1 cellular context compared by ENCODE assay signal in the genomic region with DNA sequence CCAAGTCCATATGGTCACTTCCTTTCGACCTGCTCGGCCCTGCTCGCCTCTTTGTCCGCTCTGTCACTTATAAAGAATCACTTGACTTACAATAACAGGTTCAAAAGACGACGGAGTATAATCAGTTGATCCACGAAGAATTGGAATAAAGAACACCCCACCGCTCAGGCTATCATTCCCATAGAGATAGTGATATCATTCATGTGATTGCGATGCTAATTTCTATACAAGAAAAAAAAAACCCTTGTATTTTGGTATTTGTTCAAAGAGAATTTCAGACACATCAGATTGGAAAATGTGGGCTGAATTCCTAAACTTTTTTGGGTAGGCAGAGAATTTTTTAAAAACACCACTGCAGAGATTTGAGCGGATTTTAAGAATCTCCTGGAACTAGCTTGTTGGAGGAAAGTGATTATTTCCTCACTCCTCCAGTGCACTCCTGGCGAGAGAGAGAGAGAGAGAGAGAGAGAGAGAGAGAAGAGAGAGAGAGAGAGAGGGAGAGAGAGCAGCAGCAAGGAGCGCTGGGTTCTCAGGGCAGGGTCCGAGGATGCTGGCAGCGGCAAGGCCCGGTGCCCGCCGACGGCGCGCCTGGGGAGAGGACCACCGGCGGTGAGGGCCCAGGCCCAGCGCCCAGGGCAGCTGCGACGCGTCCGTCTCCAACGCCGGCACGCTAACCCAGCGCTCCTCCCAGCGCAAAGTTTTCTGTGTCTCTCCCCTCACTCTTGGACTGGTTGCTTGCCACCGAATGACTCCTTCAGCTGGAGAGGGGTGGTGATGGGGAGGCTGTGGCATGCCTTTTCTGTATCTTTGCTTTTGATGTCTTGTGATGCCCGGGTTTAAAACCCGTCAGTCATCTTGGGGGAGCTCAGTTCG.
TF ChIP-seq lines count a peak whose summit lies in the region.

No MANE protein-coding gene starts in this region.

TF ChIP-seq in SK-N-SH treated with all-trans-retinoic acid at 6 μM for 48 hours, 23 proteins besides CTCF, POLR2A, EP300 and RAD21 (continued from another document):
- TF ChIP-seq, protein P1, sequence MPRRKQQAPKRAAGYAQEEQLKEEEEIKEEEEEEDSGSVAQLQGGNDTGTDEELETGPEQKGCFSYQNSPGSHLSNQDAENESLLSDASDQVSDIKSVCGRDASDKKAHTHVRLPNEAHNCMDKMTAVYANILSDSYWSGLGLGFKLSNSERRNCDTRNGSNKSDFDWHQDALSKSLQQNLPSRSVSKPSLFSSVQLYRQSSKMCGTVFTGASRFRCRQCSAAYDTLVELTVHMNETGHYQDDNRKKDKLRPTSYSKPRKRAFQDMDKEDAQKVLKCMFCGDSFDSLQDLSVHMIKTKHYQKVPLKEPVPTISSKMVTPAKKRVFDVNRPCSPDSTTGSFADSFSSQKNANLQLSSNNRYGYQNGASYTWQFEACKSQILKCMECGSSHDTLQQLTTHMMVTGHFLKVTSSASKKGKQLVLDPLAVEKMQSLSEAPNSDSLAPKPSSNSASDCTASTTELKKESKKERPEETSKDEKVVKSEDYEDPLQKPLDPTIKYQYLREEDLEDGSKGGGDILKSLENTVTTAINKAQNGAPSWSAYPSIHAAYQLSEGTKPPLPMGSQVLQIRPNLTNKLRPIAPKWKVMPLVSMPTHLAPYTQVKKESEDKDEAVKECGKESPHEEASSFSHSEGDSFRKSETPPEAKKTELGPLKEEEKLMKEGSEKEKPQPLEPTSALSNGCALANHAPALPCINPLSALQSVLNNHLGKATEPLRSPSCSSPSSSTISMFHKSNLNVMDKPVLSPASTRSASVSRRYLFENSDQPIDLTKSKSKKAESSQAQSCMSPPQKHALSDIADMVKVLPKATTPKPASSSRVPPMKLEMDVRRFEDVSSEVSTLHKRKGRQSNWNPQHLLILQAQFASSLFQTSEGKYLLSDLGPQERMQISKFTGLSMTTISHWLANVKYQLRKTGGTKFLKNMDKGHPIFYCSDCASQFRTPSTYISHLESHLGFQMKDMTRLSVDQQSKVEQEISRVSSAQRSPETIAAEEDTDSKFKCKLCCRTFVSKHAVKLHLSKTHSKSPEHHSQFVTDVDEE (CRISPR knock-in tag; IDR thresholded peaks at IDR 0.05) = no peak
- TF ChIP-seq ZC3H10 (CRISPR knock-in tag; IDR thresholded peaks at IDR 0.05) = no peak
- TF ChIP-seq, protein P2, sequence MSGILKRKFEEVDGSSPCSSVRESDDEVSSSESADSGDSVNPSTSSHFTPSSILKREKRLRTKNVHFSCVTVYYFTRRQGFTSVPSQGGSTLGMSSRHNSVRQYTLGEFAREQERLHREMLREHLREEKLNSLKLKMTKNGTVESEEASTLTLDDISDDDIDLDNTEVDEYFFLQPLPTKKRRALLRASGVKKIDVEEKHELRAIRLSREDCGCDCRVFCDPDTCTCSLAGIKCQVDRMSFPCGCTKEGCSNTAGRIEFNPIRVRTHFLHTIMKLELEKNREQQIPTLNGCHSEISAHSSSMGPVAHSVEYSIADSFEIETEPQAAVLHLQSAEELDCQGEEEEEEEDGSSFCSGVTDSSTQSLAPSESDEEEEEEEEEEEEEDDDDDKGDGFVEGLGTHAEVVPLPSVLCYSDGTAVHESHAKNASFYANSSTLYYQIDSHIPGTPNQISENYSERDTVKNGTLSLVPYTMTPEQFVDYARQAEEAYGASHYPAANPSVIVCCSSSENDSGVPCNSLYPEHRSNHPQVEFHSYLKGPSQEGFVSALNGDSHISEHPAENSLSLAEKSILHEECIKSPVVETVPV (CRISPR knock-in tag; IDR thresholded peaks at IDR 0.05) = no peak
TF ChIP-seq in SK-N-SH treated with all-trans-retinoic acid at 6 μM for 48 hours: peak in this region for 1.
